ENCODE assay signal across 8 cellular contexts in the genomic region with DNA sequence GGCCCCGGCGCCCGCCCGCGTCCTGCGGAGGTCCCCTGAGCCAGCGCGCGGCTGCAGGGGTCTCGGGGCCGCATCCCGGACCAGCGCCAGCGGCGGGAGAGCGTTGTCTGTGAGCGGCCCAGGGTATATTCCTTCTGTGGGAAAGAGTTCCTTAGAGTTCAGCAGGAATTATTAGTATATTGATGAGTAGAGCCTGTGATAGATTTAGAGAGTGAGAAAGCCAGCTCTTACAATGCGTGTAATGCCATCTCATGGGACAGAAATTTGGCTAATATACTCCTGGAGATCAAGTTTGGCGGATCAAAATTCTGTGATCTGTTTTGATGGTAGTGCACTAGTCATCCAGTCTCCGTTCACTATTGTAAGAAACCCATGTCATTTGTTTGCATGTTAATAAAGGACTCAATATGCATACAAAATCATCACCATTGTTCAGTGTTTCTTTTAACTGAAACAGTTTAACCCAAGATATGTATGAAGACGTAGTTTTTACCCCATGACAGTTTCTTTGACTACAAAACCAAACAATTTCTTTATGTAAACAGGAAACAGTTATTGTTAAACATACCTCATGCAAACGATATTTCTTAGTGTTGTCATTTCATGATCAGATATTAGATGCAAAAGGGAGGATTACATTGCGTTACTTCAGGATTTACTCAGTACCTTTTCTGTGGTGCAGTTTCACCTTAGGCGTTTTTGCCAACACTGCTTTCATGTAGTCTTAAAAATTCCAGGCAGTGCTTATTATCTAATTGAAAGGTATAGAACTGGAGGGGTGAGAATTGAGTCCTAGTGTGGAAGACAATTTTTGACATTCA. TPM values are rescaled to one million over a fixed set of nuclear protein-coding genes. Genes with fewer than 3 reads are reported as not detected.
DNase-seq lines count a peak whose midpoint lies in the region; ATAC-seq, FAIRE-seq and TF ChIP-seq lines count a peak whose summit lies in the region.

No MANE protein-coding gene starts in this region.

- no peak for FAIRE-seq in H54 (lab: Jason Lieb, UNC)

- peaks cover 15% of the 10 kb centered on the region for H3K4me1 Mint-ChIP-seq in memory B cell

- H3K27ac ChIP-seq in ACC112 (ENCODE audit: low read depth, low read length) (no peak overlapping the region), brain microvascular endothelial cell (peak overlapping the region; percentile 83)

- DNase-seq in H7 (peak; percentile 71), brain microvascular endothelial cell (no peak), memory B cell (ENCODE audit: low spot score in 2 of 2) (no peak), GM10248 (ENCODE audit: extremely low spot score) (no peak), H54 (ENCODE audit: insufficient read length, low spot score) (no peak), NCI-H146 treated with DMSO at 0.1 percent for 48 hours (lab: John Stamatoyannopoulos, UW; ENCODE audit: unreplicated experiment) (no peak)
- no peak for DNase-seq in NK-92 treated with Interleukin-12 subunit alpha and Interleukin-12 subunit beta, amount 100 ng/mL, for 24 hours (lab: John Stamatoyannopoulos, UW)

- CTCF ChIA-PET in GM10248 (lab: Yijun Ruan, JAX) = interaction anchor here (0.6 to 2.7 kb wide), 5 partner anchors 10 to 309 kb away, joined by 3 to 14 read pairs (median 3); a partner anchor contains a TSS

- no peak for ATAC-seq in memory B cell (ENCODE audit: low read depth)

- in situ Hi-C loops in brain microvascular endothelial cell (cut with HindIII; ENCODE audit: low pct_ligation_motif_present, low sequenced_read_pairs) = no loop called here

- no peaks in the 10 kb centered on the region for H3K27me3 ChIP-seq in ACC112 (ENCODE audit: insufficient read depth, low read length)
- H3K27me3 ChIP-seq in H7 (ENCODE audit: control insufficient read depth, insufficient read depth, low read length) = peaks cover 31% of the 10 kb centered on the region
- no peaks in the 10 kb centered on the region for H3K27me3 ChIP-seq in brain microvascular endothelial cell (replicated peaks)

- H3K36me3 Mint-ChIP-seq in memory B cell = peaks cover 5% of the 10 kb centered on the region

- no peak for TF ChIP-seq POLR2A in H54 (IDR thresholded peaks at IDR 0.05; ENCODE audit: low read depth, low read length)

- H3K27me3 Mint-ChIP-seq in memory B cell = peaks cover 20% of the 10 kb centered on the region

- H3K79me2 ChIP-seq in ACC112 (ENCODE audit: control insufficient read depth, insufficient read depth, low read length, unreplicated experiment) = no peaks in the 10 kb centered on the region

- H3K4me3 ChIP-seq in ACC112 (ENCODE audit: low read depth, low read length) (peak overlapping the region; percentile 85), H7 (ENCODE audit: insufficient read depth, low read depth, low read length) (peak overlapping the region; percentile 80), brain microvascular endothelial cell (ENCODE audit: low read depth, low read length) (peak overlapping the region; percentile 85)

- POLR2A ChIA-PET in GM10248 (lab: Yijun Ruan, JAX) = no interaction called here

- peaks cover 2% of the 10 kb centered on the region for H3K9me3 Mint-ChIP-seq in memory B cell

- H3K27ac Mint-ChIP-seq in memory B cell = no peak overlapping the region

- H3K4me3 Mint-ChIP-seq in memory B cell = peak overlapping the region; percentile 65

- peak overlapping the region; percentile 71 for H2AFZ ChIP-seq in ACC112 (ENCODE audit: low read length, unreplicated experiment)

- TF ChIP-seq CTCF in brain microvascular endothelial cell (IDR thresholded peaks at IDR 0.05; ENCODE audit: low read depth, low read length, missing control alignments) (no peak), GM10248 (IDR thresholded peaks at IDR 0.05; ENCODE audit: control extremely low read depth, extremely low read depth, low read depth, missing control alignments) (no peak)

- H3K36me3 ChIP-seq in ACC112 (ENCODE audit: insufficient read depth, low read length) (no peaks in the 10 kb centered on the region), H7 (replicated peaks; ENCODE audit: control insufficient read depth, insufficient read depth, low read length) (no peaks in the 10 kb centered on the region), brain microvascular endothelial cell (replicated peaks) (no peaks in the 10 kb centered on the region)

- H3K4me1 ChIP-seq in ACC112 (ENCODE audit: control insufficient read depth, insufficient read depth, low read length, unreplicated experiment) = peaks cover 3% of the 10 kb centered on the region

RNA-seq across cellular contexts. Expression of a gene that starts 9.9 kb away (rescaled TPM):
- 0.22 and 0.31 TPM in 2 replicates for total RNA-seq in H7 (2014; rRNA removed; shearing (Covaris generic))
